Comparison of ENCODE assay signal across 10 cellular contexts in the genomic region with DNA sequence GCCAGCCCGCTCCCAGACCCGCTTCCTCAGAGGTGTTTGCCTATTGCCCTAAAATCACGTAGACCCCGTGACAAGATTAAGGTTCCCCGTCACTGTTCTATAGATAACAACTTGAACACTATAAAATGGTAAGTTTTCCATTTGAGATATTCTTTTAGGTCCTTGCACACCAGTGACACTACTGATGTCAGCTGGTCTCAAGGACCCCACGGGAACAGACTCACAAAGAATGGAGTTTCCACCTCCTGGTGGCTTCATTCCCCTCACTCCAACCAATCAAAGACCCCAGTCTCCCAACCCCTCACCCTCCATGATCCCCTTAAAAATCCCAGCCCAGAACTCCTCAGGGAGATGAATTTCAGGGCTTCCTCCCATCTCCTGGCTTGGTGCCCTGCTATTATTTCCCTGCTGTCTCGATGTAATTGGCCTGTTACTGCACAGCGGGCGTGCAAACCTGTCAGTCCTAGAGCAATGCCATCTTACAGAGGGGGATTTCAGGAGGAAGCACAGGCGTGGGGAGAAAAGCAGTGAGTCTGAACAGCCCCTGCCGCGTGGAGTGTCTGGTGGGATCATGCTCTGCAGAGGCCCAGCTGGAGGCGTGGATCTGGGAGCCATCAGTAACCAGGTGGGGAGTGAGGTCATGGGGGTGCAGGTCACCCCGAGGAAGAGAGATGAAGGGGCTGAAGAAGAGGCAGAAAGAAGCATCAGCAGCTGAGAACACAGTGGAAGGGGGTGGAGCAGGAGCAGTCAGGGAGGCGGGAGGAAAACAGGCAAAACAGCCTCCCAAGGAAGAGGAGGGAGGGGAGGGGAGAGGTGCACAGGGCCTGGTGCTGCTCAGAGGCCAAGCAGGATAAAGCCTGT. TPM values are rescaled to one million over a fixed set of nuclear protein-coding genes. Genes with fewer than 3 reads are reported as not detected.
DNase-seq lines count a peak whose midpoint lies in the region; ATAC-seq, FAIRE-seq and TF ChIP-seq lines count a peak whose summit lies in the region.
"Had no signal": no experiment of that assay in that cellular context is flagged by ENCODE, and none has a peak within 500 bp of the region (broad histone marks: within the 10 kb centered on the region; RNA-seq: fewer than 3 reads in every experiment).

No MANE protein-coding gene starts in this region.

- H3K36me3 Mint-ChIP-seq in activated CD4-positive, alpha-beta T cell treated with anti-CD3 and anti-CD28 coated beads for 36 hours (ENCODE audit: low read depth): no peaks in the 10 kb centered on the region
- H3K36me3 Mint-ChIP-seq in central memory CD8-positive, alpha-beta T cell (ENCODE audit: insufficient read depth): peaks cover 16% of the 10 kb centered on the region
- no peaks in the 10 kb centered on the region for H3K36me3 Mint-ChIP-seq in progenitor cell of endocrine pancreas (ENCODE audit: insufficient read depth)

- intact Hi-C loops in activated CD4-positive, alpha-beta T cell treated with anti-CD3 and anti-CD28 coated beads for 36 hours (cut with DNase I, micrococcal nuclease): no loop called here

- TF ChIP-seq POLR2A in GM18505 (IDR thresholded peaks at IDR 0.05; ENCODE audit: borderline replicate concordance, extremely low read depth, insufficient read depth, insufficient read length): no peak

- H3K27ac Mint-ChIP-seq in activated CD4-positive, alpha-beta T cell treated with anti-CD3 and anti-CD28 coated beads for 36 hours: peak overlapping the region; percentile 17
- peak overlapping the region; percentile 59 for H3K27ac Mint-ChIP-seq in central memory CD8-positive, alpha-beta T cell (ENCODE audit: low read depth)
- peak overlapping the region; percentile 68 for H3K27ac Mint-ChIP-seq in progenitor cell of endocrine pancreas
- H3K27ac Mint-ChIP-seq: activated T-cell treated with anti-CD3 and anti-CD28 coated beads, Interleukin-2, amount 50 U/mL, for 24 hours had no signal

- FAIRE-seq in HTR-8/SVneo (lab: Jason Lieb, UNC): no peak

- H3K4me1 Mint-ChIP-seq in activated CD4-positive, alpha-beta T cell treated with anti-CD3 and anti-CD28 coated beads for 36 hours: peaks cover 41% of the 10 kb centered on the region
- peaks cover 77% of the 10 kb centered on the region for H3K4me1 Mint-ChIP-seq in central memory CD8-positive, alpha-beta T cell
- peaks cover 4% of the 10 kb centered on the region for H3K4me1 Mint-ChIP-seq in progenitor cell of endocrine pancreas (ENCODE audit: low read depth)

- DNase-seq in activated CD4-positive, alpha-beta T cell treated with anti-CD3 and anti-CD28 coated beads for 36 hours: peak; percentile 1
- DNase-seq in activated CD4-positive, alpha-beta T cell treated with anti-CD3 and anti-CD28 coated beads for 1 hour: no peak
- peak; percentile 45 for DNase-seq in NCI-H2029 (lab: John Stamatoyannopoulos, UW)
- no peak for DNase-seq in central memory CD8-positive, alpha-beta T cell (ENCODE audit: low spot score in 2 of 2)
- DNase-seq in progenitor cell of endocrine pancreas (ENCODE audit: low spot score, unreplicated experiment): no peak
- DNase-seq in HTR-8/SVneo (ENCODE audit: insufficient read length, low spot score): no peak
- DNase-seq: activated T-cell treated with anti-CD3 and anti-CD28 coated beads, Interleukin-2, amount 50 U/mL, for 24 hours; left ventricle myocardium inferior had no signal

- CTCF ChIA-PET in activated CD4-positive, alpha-beta T cell treated with anti-CD3 and anti-CD28 coated beads for 36 hours (lab: Charles Lee): no interaction called here

- H3K9me3 Mint-ChIP-seq in activated CD4-positive, alpha-beta T cell treated with anti-CD3 and anti-CD28 coated beads for 36 hours (ENCODE audit: low read depth): no peaks in the 10 kb centered on the region
- H3K9me3 Mint-ChIP-seq in central memory CD8-positive, alpha-beta T cell: no peaks in the 10 kb centered on the region
- H3K9me3 Mint-ChIP-seq in progenitor cell of endocrine pancreas (ENCODE audit: low read depth): no peaks in the 10 kb centered on the region
- H3K9me3 Mint-ChIP-seq: activated T-cell treated with anti-CD3 and anti-CD28 coated beads, Interleukin-2, amount 50 U/mL, for 24 hours had no signal

- H3K4me3 Mint-ChIP-seq in activated CD4-positive, alpha-beta T cell treated with anti-CD3 and anti-CD28 coated beads for 36 hours: no peak overlapping the region
- peak overlapping the region; percentile 21 for H3K4me3 Mint-ChIP-seq in central memory CD8-positive, alpha-beta T cell
- no peak overlapping the region for H3K4me3 Mint-ChIP-seq in progenitor cell of endocrine pancreas (ENCODE audit: low read depth)
- H3K4me3 Mint-ChIP-seq: activated T-cell treated with anti-CD3 and anti-CD28 coated beads, Interleukin-2, amount 50 U/mL, for 24 hours had no signal

- POLR2A ChIA-PET in activated CD4-positive, alpha-beta T cell treated with anti-CD3 and anti-CD28 coated beads for 36 hours (lab: Charles Lee): no interaction called here

- ATAC-seq in activated CD4-positive, alpha-beta T cell treated with anti-CD3 and anti-CD28 coated beads for 36 hours: no peak
- no peak for ATAC-seq in central memory CD8-positive, alpha-beta T cell (replicated peaks; ENCODE audit: extremely low read depth, poor library complexity, severe bottlenecking)
- ATAC-seq in GM18505 (IDR thresholded peaks at IDR 0.05; ENCODE audit: unreplicated experiment) (no peak), HG03097 (IDR thresholded peaks at IDR 0.05; ENCODE audit: low FRiP score, unreplicated experiment) (no peak)

- no peak for TF ChIP-seq CTCF in progenitor cell of endocrine pancreas (IDR thresholded peaks at IDR 0.05; ENCODE audit: unreplicated experiment)

- H3K27me3 Mint-ChIP-seq in activated CD4-positive, alpha-beta T cell treated with anti-CD3 and anti-CD28 coated beads for 36 hours: no peaks in the 10 kb centered on the region
- H3K27me3 Mint-ChIP-seq in central memory CD8-positive, alpha-beta T cell: no peaks in the 10 kb centered on the region
- H3K27me3 Mint-ChIP-seq in progenitor cell of endocrine pancreas: peaks cover 32% of the 10 kb centered on the region
- H3K27me3 Mint-ChIP-seq: activated T-cell treated with anti-CD3 and anti-CD28 coated beads, Interleukin-2, amount 50 U/mL, for 24 hours had no signal

RNA-seq across cellular contexts. Expression of gene LBR, which starts 35.1 kb away (rescaled TPM):
- 100 to 1,000 TPM; 136 to 194 TPM for total RNA-seq in activated CD4-positive, alpha-beta T cell treated with anti-CD3 and anti-CD28 coated beads for 36 hours
- 116 and 124 TPM in 2 replicates for total RNA-seq in progenitor cell of endocrine pancreas

Comparison
In these comparisons a context has a peak if more than half of its experiments do, and no peak if none do; other contexts are left out.
1. DNase-seq: peak in activated CD4-positive, alpha-beta T cell treated with anti-CD3 and anti-CD28 coated beads for 36 hours (single experiment) and NCI-H2029 (single experiment); none in activated CD4-positive, alpha-beta T cell treated with anti-CD3 and anti-CD28 coated beads for 1 hour (single experiment), central memory CD8-positive, alpha-beta T cell (0 of 2), progenitor cell of endocrine pancreas (single experiment) and HTR-8/SVneo (single experiment).
2. H3K27ac Mint-ChIP-seq: peak in every context shown above with its lines; median percentile 68 in progenitor cell of endocrine pancreas; 59 in central memory CD8-positive, alpha-beta T cell; 17 in activated CD4-positive, alpha-beta T cell treated with anti-CD3 and anti-CD28 coated beads for 36 hours.